5 cellular contexts compared by ENCODE assay signal in genomic region chr19:39309305-39309670, GRCh38. TPM values are rescaled to one million over a fixed set of nuclear protein-coding genes. Genes with fewer than 3 reads are reported as not detected.
"Had no signal": no experiment of that assay in that cellular context is flagged by ENCODE, and none has a peak within 500 bp of the region (broad histone marks: within the 10 kb centered on the region; RNA-seq: fewer than 3 reads in every experiment).

No MANE protein-coding gene starts in this region.

RNA-seq across cellular contexts. Expression of gene IFNL1, which starts 13.1 kb away (rescaled TPM):
- total RNA-seq: GM23338, H4, H7, HT-29, IMR-90 had no signal
- polyA plus RNA-seq: GM23338, IMR-90 had no signal

RNA-seq across cellular contexts. Expression of gene GMFG, which starts 26.6 kb away (rescaled TPM):
- total RNA-seq: GM23338, H7, HT-29, IMR-90 had no signal

RNA-seq across cellular contexts. Expression of gene IFNL2, which starts 41.1 kb away (rescaled TPM):
- total RNA-seq: GM23338, H4, H7, HT-29, IMR-90 had no signal
- polyA plus RNA-seq: GM23338, IMR-90 had no signal
